In the genomic region with DNA sequence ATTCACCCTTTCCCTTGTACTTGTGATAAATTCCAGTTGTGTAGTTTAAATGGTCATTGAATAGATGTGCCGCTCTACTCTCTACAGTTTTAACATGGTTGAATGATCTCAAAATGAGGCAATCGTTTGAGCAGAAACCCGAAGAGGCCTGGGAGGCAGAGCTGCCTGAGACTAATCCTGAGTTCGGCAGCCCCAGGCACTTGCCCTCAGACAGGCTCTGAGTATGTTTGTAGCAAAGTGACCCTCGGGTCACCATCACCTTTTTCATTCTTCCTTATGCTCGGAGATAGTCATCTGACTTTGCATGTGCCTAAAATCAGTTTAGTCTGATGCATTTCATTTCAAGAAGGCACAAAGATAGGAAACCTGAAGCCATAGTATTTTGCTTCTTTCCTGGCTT, we compare ENCODE assay signal across 24 cellular contexts.
A peak's percentile ranks its signal among the peaks of the same experiment; 100 is the strongest.
DNase-seq lines count a peak whose midpoint lies in the region; ATAC-seq and TF ChIP-seq lines count a peak whose summit lies in the region.
"Had no signal": no experiment of that assay in that cellular context is flagged by ENCODE, and none has a peak within 500 bp of the region (broad histone marks: within the 10 kb centered on the region; RNA-seq: fewer than 3 reads in every experiment).

No MANE protein-coding gene starts in this region.

- no peaks in the 10 kb centered on the region for H3K36me3 Mint-ChIP-seq in neural progenitor cell
- H3K36me3 Mint-ChIP-seq in WTC11 = peaks cover 82% of the 10 kb centered on the region
- H3K36me3 Mint-ChIP-seq: CD14-positive monocyte; CD8-positive, alpha-beta memory T cell had no signal

- no peaks in the 10 kb centered on the region for H3K79me2 ChIP-seq in neural progenitor cell (ENCODE audit: low read depth)

- H3K4me3 ChIP-seq in neural progenitor cell (no peak overlapping the region), breast epithelium (no peak overlapping the region), MG63 (no peak overlapping the region)
- H3K4me3 ChIP-seq: A549; BLaER1 treated with 17β-estradiol and CSF1 and Interleukin-3, amounts not matched to agents 10 nM and 100 nM; GM23338 had no signal

- CTCF ChIA-PET in WTC11 (lab: Charles Lee) = no interaction called here

- no peak overlapping the region for H3K4me2 ChIP-seq in neural progenitor cell
- H3K4me2 ChIP-seq: A549; BLaER1 treated with 17β-estradiol and CSF1 and Interleukin-3, amounts not matched to agents 10 nM and 100 nM; GM23338 had no signal

- H3K36me3 ChIP-seq in neural progenitor cell (no peaks in the 10 kb centered on the region), breast epithelium (no peaks in the 10 kb centered on the region), MG63 (no peaks in the 10 kb centered on the region)
- H3K36me3 ChIP-seq: BE2C; BLaER1 treated with 17β-estradiol and CSF1 and Interleukin-3, amounts not matched to agents 10 nM and 100 nM had no signal

- DNase-seq in DMS79 treated with DMSO at 0.1 percent for 48 hours (lab: John Stamatoyannopoulos, UW) (peak; percentile 68), islet precursor cell (peak; percentile 65), neural progenitor cell (ENCODE audit: low spot score) (peak; percentile 12), breast epithelium (ENCODE audit: low spot score in 2 of 2) (no peak), WTC11 (ENCODE audit: low spot score) (no peak), mesenteric fat pad (ENCODE audit: low spot score) (no peak), MG63 (no peak)
- DNase-seq: 8988T; ACHN; AML-193; BE2C; Calu3; CD4-positive, alpha-beta T cell; CD8-positive, alpha-beta memory T cell; COR-L47; DMS53; EL; GF-D8; H9 had no signal

- H3K4me1 Mint-ChIP-seq in neural progenitor cell (peaks cover 34% of the 10 kb centered on the region), WTC11 (no peaks in the 10 kb centered on the region)
- H3K4me1 Mint-ChIP-seq: CD14-positive monocyte; CD8-positive, alpha-beta memory T cell had no signal

- no peaks in the 10 kb centered on the region for H3K9me3 ChIP-seq in neural progenitor cell (ENCODE audit: low read depth)
- H3K9me3 ChIP-seq in breast epithelium = peaks cover 0 to 5% of the 10 kb centered on the region in 2 donors
- H3K9me3 ChIP-seq in MG63 = no peaks in the 10 kb centered on the region
- H3K9me3 ChIP-seq: BE2C had no signal

- H3K9me3 Mint-ChIP-seq in neural progenitor cell = peaks cover 10% of the 10 kb centered on the region
- peaks cover 85% of the 10 kb centered on the region for H3K9me3 Mint-ChIP-seq in WTC11

- POLR2A ChIA-PET in WTC11 (lab: Charles Lee) = no interaction called here

- H3K9ac ChIP-seq in neural progenitor cell = no peak overlapping the region
- H3K9ac ChIP-seq: BLaER1 treated with 17β-estradiol and CSF1 and Interleukin-3, amounts not matched to agents 10 nM and 100 nM had no signal

- H3F3A ChIP-seq in neural progenitor cell (ENCODE audit: low read depth) = no peaks in the 10 kb centered on the region

- TF ChIP-seq CTCF in neural progenitor cell (IDR thresholded peaks at IDR 0.05) (no peak), breast epithelium (IDR thresholded peaks at IDR 0.05) (no peak), WTC11 (IDR thresholded peaks at IDR 0.05) (no peak)

- H2AFZ ChIP-seq in neural progenitor cell (replicated peaks) = peak overlapping the region; percentile 3
- H2AFZ ChIP-seq: GM23338 had no signal

- no peak for TF ChIP-seq POLR2A in breast epithelium (IDR thresholded peaks at IDR 0.05)

- H4K20me1 ChIP-seq in neural progenitor cell (ENCODE audit: low read depth) = no peaks in the 10 kb centered on the region
- H4K20me1 ChIP-seq: BLaER1 treated with 17β-estradiol and CSF1 and Interleukin-3, amounts not matched to agents 10 nM and 100 nM had no signal

- H3K27me3 Mint-ChIP-seq in neural progenitor cell (ENCODE audit: insufficient read depth, low read depth) (peaks cover 9% of the 10 kb centered on the region), WTC11 (ENCODE audit: low read depth) (peaks cover 6% of the 10 kb centered on the region)
- H3K27me3 Mint-ChIP-seq: CD4-positive, alpha-beta T cell had no signal

- no peak overlapping the region for H3K27ac ChIP-seq in neural progenitor cell
- no peak overlapping the region for H3K27ac ChIP-seq in breast epithelium
- H3K27ac ChIP-seq: A549; BLaER1 treated with 17β-estradiol and CSF1 and Interleukin-3, amounts not matched to agents 10 nM and 100 nM had no signal

- H3K27ac Mint-ChIP-seq in neural progenitor cell (peak overlapping the region; percentile 62), WTC11 (no peak overlapping the region)
- H3K27ac Mint-ChIP-seq: CD14-positive monocyte; CD4-positive, alpha-beta T cell; CD8-positive, alpha-beta memory T cell; GM23338; H9 had no signal

- H3K4me3 Mint-ChIP-seq in neural progenitor cell (no peak overlapping the region), WTC11 (no peak overlapping the region)
- H3K4me3 Mint-ChIP-seq: CD14-positive monocyte; CD4-positive, alpha-beta T cell; CD8-positive, alpha-beta memory T cell; GM23338; H9 had no signal

- no peak for ATAC-seq in WTC11
- ATAC-seq: A549, GM23338, HCT116 had no signal

- intact Hi-C loops in breast epithelium (cut with DNase I; ENCODE audit: low total_unique reads) = no loop called here

- H3K27me3 ChIP-seq in neural progenitor cell (no peaks in the 10 kb centered on the region), breast epithelium (no peaks in the 10 kb centered on the region), MG63 (no peaks in the 10 kb centered on the region)
- H3K27me3 ChIP-seq: BE2C; BLaER1 treated with 17β-estradiol and CSF1 and Interleukin-3, amounts not matched to agents 10 nM and 100 nM had no signal

- peaks cover 5% of the 10 kb centered on the region for H3K4me1 ChIP-seq in neural progenitor cell
- no peaks in the 10 kb centered on the region for H3K4me1 ChIP-seq in breast epithelium
- H3K4me1 ChIP-seq: A549, BE2C had no signal

TF ChIP-seq in WTC11, 78 proteins besides CTCF, POLR2A, EP300 and RAD21:
- TF ChIP-seq E2F4 (CRISPR knock-in tag; IDR thresholded peaks at IDR 0.05; ENCODE audit: borderline replicate concordance, low read depth) = no peak
- TF ChIP-seq FOXP1 (CRISPR knock-in tag; IDR thresholded peaks at IDR 0.05; ENCODE audit: borderline replicate concordance) = no peak
- TF ChIP-seq TP53 (CRISPR knock-in tag; IDR thresholded peaks at IDR 0.05) = no peak
- no peak for TF ChIP-seq JUN (CRISPR knock-in tag; IDR thresholded peaks at IDR 0.05)
TF ChIP-seq in WTC11: peak in this region for 0.

Comparison
In these comparisons a context has a peak if more than half of its experiments do, and no peak if none do; other contexts are left out.
1. DNase-seq: peak in DMS79 treated with DMSO at 0.1 percent for 48 hours (single experiment), islet precursor cell (single experiment) and neural progenitor cell (single experiment); none in breast epithelium (0 of 2), WTC11 (single experiment), mesenteric fat pad (single experiment) and MG63 (single experiment).